In genomic region chr11:77042111-77042726, GRCh38 we compare ENCODE assay signal across 25 cellular contexts. TPM values are rescaled to one million over a fixed set of nuclear protein-coding genes. Genes with fewer than 3 reads are reported as not detected.
DNase-seq lines count a peak whose midpoint lies in the region; ATAC-seq, FAIRE-seq and TF ChIP-seq lines count a peak whose summit lies in the region.
"Had no signal": no experiment of that assay in that cellular context is flagged by ENCODE, and none has a peak within 500 bp of the region (broad histone marks: within the 10 kb centered on the region; RNA-seq: fewer than 3 reads in every experiment).

No MANE protein-coding gene starts in this region.

- no peaks in the 10 kb centered on the region for H3K36me3 ChIP-seq in astrocyte (ENCODE audit: insufficient read depth, low read length)
- H3K36me3 ChIP-seq in H1 (ENCODE audit: control insufficient read depth in 2 of 4, insufficient read depth in 4 of 4, low read length in 3 of 4) = peaks cover 0 to 6% (median 0%) of the 10 kb centered on the region in 4 experiments; a peak in 1 of 8 replicates
- no peaks in the 10 kb centered on the region for H3K36me3 ChIP-seq in sigmoid colon
- H3K36me3 ChIP-seq: BE2C had no signal

- peaks cover 4% of the 10 kb centered on the region; the same call in 1 of the 2 replicates for H3K23me2 ChIP-seq in H1 (ENCODE audit: low read depth, low read length)

- H3K79me1 ChIP-seq in H1 (ENCODE audit: low read depth, low read length) = no peaks in the 10 kb centered on the region

- 81% methylated on average over 13 of the region's 13 CpGs; no CpG with 5 or more reads in 1 of the 2 experiments for WGBS in H1 (ENCODE audit: extremely low coverage in 1 of 2, insufficient coverage in 1 of 2, insufficient read length in 1 of 2, insufficient replicate concordance in 2 of 2, low coverage in 1 of 2, low lambda C conversion rate in 2 of 2, missing lambda C conversion rate in 1 of 2), 2 experiments
- 87 to 93% methylated on average over 13 of the region's 13 CpGs for WGBS in sigmoid colon, 2 donors

- H3K4me1 ChIP-seq in astrocyte (ENCODE audit: insufficient read depth, low read length) = peaks cover 14% of the 10 kb centered on the region
- peaks cover 0 to 12% (median 4%) of the 10 kb centered on the region in 4 experiments; a peak in 6 of 7 replicates for H3K4me1 ChIP-seq in H1 (replicated peaks in 1 of 4; ENCODE audit: control insufficient read depth in 3 of 4, insufficient read depth in 4 of 4, low read length in 3 of 4)
- peaks cover 0 to 22% (median 15%) of the 10 kb centered on the region in 4 donors for H3K4me1 ChIP-seq in sigmoid colon
- H3K4me1 ChIP-seq: BE2C had no signal

- no peak overlapping the region for H3K4me3 Mint-ChIP-seq in astrocyte (ENCODE audit: unreplicated experiment)
- H3K4me3 Mint-ChIP-seq: GM23338, HFFc6 had no signal

- H3K18ac ChIP-seq in H1 (ENCODE audit: extremely low read depth, low read length) = no peak overlapping the region; the same call in 1 of the 2 replicates

- no peak for TF ChIP-seq CTCF in GM10266 (IDR thresholded peaks at IDR 0.05; ENCODE audit: control insufficient read depth, insufficient read depth, low read depth, missing control alignments)
- no peak for TF ChIP-seq CTCF in astrocyte (IDR thresholded peaks at IDR 0.05; ENCODE audit: insufficient read depth, low read depth, low read length)
- no peak for TF ChIP-seq CTCF in H1 (IDR thresholded peaks at IDR 0.05; ENCODE audit: control extremely low read depth in 1 of 3, insufficient read depth in 1 of 3, low read depth in 1 of 3, low read length in 3 of 3)
- no peak for TF ChIP-seq CTCF in sigmoid colon (IDR thresholded peaks at IDR 0.05)

- no peak overlapping the region for H2BK15ac ChIP-seq in H1 (ENCODE audit: low read length)

- H3K4ac ChIP-seq in H1 (replicated peaks; ENCODE audit: insufficient read length, low read depth, low read length) = no peak overlapping the region

- no peak overlapping the region for H3K4me3 ChIP-seq in astrocyte (ENCODE audit: insufficient read depth, low read depth, low read length)
- no peak overlapping the region for H3K4me3 ChIP-seq in H1 (ENCODE audit: extremely low read depth in 1 of 4, insufficient read depth in 2 of 4, low read depth in 3 of 4, low read length in 4 of 4)
- H3K4me3 ChIP-seq in sigmoid colon = no peak overlapping the region
- H3K4me3 ChIP-seq: GM12878, GM23338 had no signal

- H4K91ac ChIP-seq in H1 (replicated peaks; ENCODE audit: insufficient read length, low read length) = no peak overlapping the region

- peak overlapping the region; percentile 68; the same call in 1 of the 2 replicates for H2AK5ac ChIP-seq in H1 (ENCODE audit: low read depth, low read length)

- no peak overlapping the region for H3K56ac ChIP-seq in H1 (replicated peaks; ENCODE audit: insufficient read length, low read depth, low read length)

- CTCF ChIA-PET in H1 (lab: Charles Lee; ENCODE audit: partially characterized antibody) = interaction anchor here (1.1 to 4.0 kb wide), 6 partner anchors 49 to 320 kb away, joined by 3 to 40 read pairs (median 4); no protein-coding TSS in a partner anchor

- no peak overlapping the region for H2BK5ac ChIP-seq in H1 (ENCODE audit: low read depth, low read length)

- H2AFZ ChIP-seq in astrocyte (ENCODE audit: low read depth, low read length) (no peak overlapping the region), H1 (ENCODE audit: low read length) (no peak overlapping the region)
- H2AFZ ChIP-seq: GM23338 had no signal

- peak overlapping the region; percentile 55 for H3K27ac Mint-ChIP-seq in astrocyte (ENCODE audit: unreplicated experiment)
- H3K27ac Mint-ChIP-seq: CD4-positive, CD25-positive, alpha-beta regulatory T cell; GM23338; HFFc6 had no signal

- FAIRE-seq in astrocyte (lab: Jason Lieb, UNC) (no peak), H1 (lab: Jason Lieb, UNC) (no peak)
- FAIRE-seq: A204.1, GM12878, HTR-8/SVneo had no signal

- H4K8ac ChIP-seq in H1 (ENCODE audit: extremely low read depth, insufficient read depth, low read length) = no peak overlapping the region

- no peaks in the 10 kb centered on the region for H3K79me2 ChIP-seq in astrocyte (ENCODE audit: insufficient read depth, low read length)
- no peaks in the 10 kb centered on the region for H3K79me2 ChIP-seq in H1 (ENCODE audit: control insufficient read depth in 1 of 2, insufficient read depth in 2 of 2, low read length in 2 of 2)

- TF ChIP-seq EP300 in H1 (IDR thresholded peaks at IDR 0.05; ENCODE audit: borderline replicate concordance in 1 of 2, low read depth in 2 of 2, low read length in 2 of 2) (no peak), sigmoid colon (IDR thresholded peaks at IDR 0.05) (no peak)

- H3K4me1 Mint-ChIP-seq in astrocyte (ENCODE audit: low read depth, unreplicated experiment) = no peaks in the 10 kb centered on the region

- peaks cover 43% of the 10 kb centered on the region for H3K27me3 Mint-ChIP-seq in astrocyte (ENCODE audit: low read depth, unreplicated experiment)

- no peak for TF ChIP-seq RAD21 in H1 (IDR thresholded peaks at IDR 0.05 in 1 of 2, conservative IDR thresholded peaks at IDR 0.05 in 1 of 2; ENCODE audit: low read depth in 2 of 2, low read length in 2 of 2)

- no peak overlapping the region for H3K23ac ChIP-seq in H1 (ENCODE audit: insufficient read length)

- peaks cover 10% of the 10 kb centered on the region for H3K27me3 ChIP-seq in astrocyte (ENCODE audit: insufficient read depth, low read length)
- peaks cover 14 to 35% (median 32%) of the 10 kb centered on the region in 4 experiments for H3K27me3 ChIP-seq in H1 (replicated peaks in 1 of 4; ENCODE audit: control insufficient read depth in 3 of 4, extremely low read depth in 1 of 4, insufficient read depth in 3 of 4, low read length in 3 of 4)
- peaks cover 10 to 69% (median 47%) of the 10 kb centered on the region in 3 donors for H3K27me3 ChIP-seq in sigmoid colon

- peaks cover 3% of the 10 kb centered on the region for H3K9me3 ChIP-seq in astrocyte (ENCODE audit: insufficient read depth, low read depth, low read length)
- H3K9me3 ChIP-seq in H1 (ENCODE audit: insufficient read depth in 2 of 2, low read depth in 1 of 2, low read length in 1 of 2) = peaks cover 0 to 8% of the 10 kb centered on the region in 2 experiments; a peak in 2 of 4 replicates
- no peaks in the 10 kb centered on the region for H3K9me3 ChIP-seq in sigmoid colon
- H3K9me3 ChIP-seq: BE2C had no signal

- no peak overlapping the region for H3K14ac ChIP-seq in H1 (ENCODE audit: insufficient read length)

- H3K4me2 ChIP-seq in astrocyte (ENCODE audit: low read length) = no peak overlapping the region
- no peak overlapping the region for H3K4me2 ChIP-seq in H1 (ENCODE audit: insufficient read depth in 1 of 2, low read depth in 2 of 2, low read length in 2 of 2)
- H3K4me2 ChIP-seq: GM23338 had no signal

- H4K20me1 ChIP-seq in astrocyte (ENCODE audit: insufficient read depth, low read length) = no peaks in the 10 kb centered on the region
- H4K20me1 ChIP-seq in H1 (replicated peaks in 1 of 2; ENCODE audit: control insufficient read depth in 1 of 2, insufficient read depth in 2 of 2, low read length in 2 of 2) = no peaks in the 10 kb centered on the region

- H3K9me3 Mint-ChIP-seq in astrocyte (ENCODE audit: unreplicated experiment) = peaks cover 13% of the 10 kb centered on the region
- H3K9me3 Mint-ChIP-seq: CD4-positive, CD25-positive, alpha-beta regulatory T cell; CD8-positive, alpha-beta memory T cell; HFFc6 had no signal

- no peak overlapping the region for H2BK12ac ChIP-seq in H1 (ENCODE audit: low read depth, low read length)

- intact Hi-C loops in sigmoid colon (cut with DNase I) = no loop called here

- H2BK20ac ChIP-seq in H1 (ENCODE audit: low read length) = peak overlapping the region; percentile 72; the same call in 1 of the 2 replicates

- no peak overlapping the region for H4K5ac ChIP-seq in H1 (ENCODE audit: insufficient read length, low read depth, low read length)

- POLR2A ChIA-PET in H1 (lab: Charles Lee; ENCODE audit: partially characterized antibody) = no interaction called here

- H3K36me3 Mint-ChIP-seq in astrocyte (ENCODE audit: low read depth, unreplicated experiment) = peaks cover 5% of the 10 kb centered on the region
- H3K36me3 Mint-ChIP-seq: CD4-positive, CD25-positive, alpha-beta regulatory T cell; IgD-negative memory B cell had no signal

- H2BK120ac ChIP-seq in H1 (replicated peaks; ENCODE audit: low read depth, low read length) = no peak overlapping the region

- TF ChIP-seq POLR2A in H1 (IDR thresholded peaks at IDR 0.05; ENCODE audit: control extremely low read depth in 1 of 2, low read depth in 2 of 2, low read length in 2 of 2) = no peak
- TF ChIP-seq POLR2A in sigmoid colon (IDR thresholded peaks at IDR 0.05) = no peak

- ATAC-seq in GM21390 (IDR thresholded peaks at IDR 0.05; ENCODE audit: unreplicated experiment) = no peak
- ATAC-seq: GM12878, GM23338, HCT116 had no signal

- H3K9ac ChIP-seq in astrocyte (ENCODE audit: low read length) (no peak overlapping the region), H1 (replicated peaks in 1 of 4; ENCODE audit: extremely low read depth in 1 of 4, low read depth in 3 of 4, low read length in 3 of 4) (no peak overlapping the region)

- no peak overlapping the region for H3K27ac ChIP-seq in astrocyte (ENCODE audit: low read depth, low read length)
- no peak overlapping the region for H3K27ac ChIP-seq in H1 (ENCODE audit: low read depth, low read length)
- no peak overlapping the region for H3K27ac ChIP-seq in sigmoid colon

- DNase-seq in GM10266 (ENCODE audit: extremely low spot score) = peak; percentile 37
- no peak for DNase-seq in astrocyte (ENCODE audit: low read depth)
- DNase-seq in H1 (ENCODE audit: low read depth in 1 of 2, low spot score in 2 of 2) = no peak
- DNase-seq in sigmoid colon = peak; percentile 51
- no peak for DNase-seq in GM19240 (ENCODE audit: insufficient read length, low spot score)
- no peak for DNase-seq in stimulated activated CD4-positive, alpha-beta T cell treated with anti-CD3 and anti-CD28 coated beads, Interleukin-12 subunit alpha, Interleukin-12 subunit beta, amount 100 ng/mL, for 4 hours
- DNase-seq: ACHN; BE2C; C1 segment of cervical spinal cord; CD4-positive, CD25-positive, alpha-beta regulatory T cell; CD8-positive, alpha-beta memory T cell; DMS153; DMS79; GF-D8; H7; HFFc6; KG1 had no signal

RNA-seq across cellular contexts. Expression of gene B3GNT6, which starts 8.0 kb away (rescaled TPM):
- not detected in 2 replicates for total RNA-seq in astrocyte
- total RNA-seq in H1 (2021; fragmentation: NEBNext Ultra II Directional; extraction: Animal tissue kit (Norgen Biotek cat#: 25700)) = not detected in 2 replicates
- polyA plus RNA-seq in H1 (2011; rRNA removed) = 0.02 TPM in 1 of 2 replicates, not detected in the other
- polyA plus RNA-seq in H1 (2011; cell fraction: cytosol; rRNA removed) = not detected
- not detected for polyA plus RNA-seq in H1 (2011; cell fraction: nucleus; rRNA removed)
- polyA plus RNA-seq in H1 (2012, experiment 1 of 2) = not detected in 4 replicates
- polyA plus RNA-seq in H1 (2012, experiment 2 of 2) = not detected
- not detected for polyA plus RNA-seq in H1 (2013, experiment 1 of 2)
- not detected for polyA plus RNA-seq in H1 (2013, experiment 2 of 2)
- 0.06 TPM in 1 of 2 replicates, not detected in the other for polyA minus RNA-seq in H1 (2011; rRNA and poly(A)+ RNA removed)
- not detected for polyA minus RNA-seq in H1 (2011; cell fraction: cytosol; rRNA and poly(A)+ RNA removed)
- polyA minus RNA-seq in H1 (2011; cell fraction: nucleus; rRNA and poly(A)+ RNA removed) = not detected
- total RNA-seq in sigmoid colon = not detected
- 10 to 100 TPM; 14.4 to 29.7 (median 19.0) TPM for polyA plus RNA-seq in sigmoid colon
- total RNA-seq: CD4-positive, CD25-positive, alpha-beta regulatory T cell; CD8-positive, alpha-beta memory T cell; Daoy; GM12878; GM23338; H7; HFFc6 had no signal
- polyA plus RNA-seq: CD4-positive, CD25-positive, alpha-beta regulatory T cell; CD8-positive, alpha-beta memory T cell; GM12878; GM23338; IgD-negative memory B cell had no signal

RNA-seq across cellular contexts. Expression of gene CAPN5, which starts 24.6 kb away (rescaled TPM):
- total RNA-seq in astrocyte (13.1 and 17.4 TPM in 2 replicates), sigmoid colon (10 to 100 TPM in 1 of 4 donors, 1 to 10 TPM in 3; 4.1 to 12.5 (median 6.7) TPM)
- 22.4 and 22.6 TPM in 2 replicates for total RNA-seq in H1 (2021; fragmentation: NEBNext Ultra II Directional; extraction: Animal tissue kit (Norgen Biotek cat#: 25700))
- polyA plus RNA-seq in H1 (2011; rRNA removed) (21.5 and 26.9 TPM in 2 replicates), sigmoid colon (100 to 1,000 TPM in 1 of 3 donors, 10 to 100 TPM in 2; 89.5 to 110 (median 90.8) TPM)
- polyA plus RNA-seq in H1 (2011; cell fraction: cytosol; rRNA removed) = 15.4 TPM
- 32.7 TPM for polyA plus RNA-seq in H1 (2011; cell fraction: nucleus; rRNA removed)
- polyA plus RNA-seq in H1 (2012, experiment 1 of 2) = 10.3 to 18.4 TPM (median 16.8 TPM) in 4 replicates
- polyA plus RNA-seq in H1 (2012, experiment 2 of 2) = 14.6 TPM
- 16.3 TPM for polyA plus RNA-seq in H1 (2013, experiment 1 of 2)
- 16.6 TPM for polyA plus RNA-seq in H1 (2013, experiment 2 of 2)
- polyA minus RNA-seq in H1 (2011; rRNA and poly(A)+ RNA removed) = 15.2 and 16.7 TPM in 2 replicates
- 10.2 TPM for polyA minus RNA-seq in H1 (2011; cell fraction: cytosol; rRNA and poly(A)+ RNA removed)
- 11.1 TPM for polyA minus RNA-seq in H1 (2011; cell fraction: nucleus; rRNA and poly(A)+ RNA removed)

Comparison
In these comparisons a context has a peak if more than half of its experiments do, and no peak if none do; other contexts are left out.
1. DNase-seq: peak in GM10266 (single experiment) and sigmoid colon (single experiment); none in astrocyte (single experiment), H1 (0 of 2), GM19240 (single experiment) and stimulated activated CD4-positive, alpha-beta T cell treated with anti-CD3 and anti-CD28 coated beads, Interleukin-12 subunit alpha, Interleukin-12 subunit beta, amount 100 ng/mL, for 4 hours (single experiment).